Comparison of ENCODE assay signal across 1 cellular context in genomic region chr3:158570999-158571702, GRCh38.
TF ChIP-seq lines count a peak whose summit lies in the region.

Gene MLF1, plus strand, starts transcription at chr3:158571194. Its CDS starts 107 bp downstream, at chr3:158571301.

TF ChIP-seq in HEK293, 187 proteins besides CTCF, POLR2A, EP300 and RAD21 (continued from another document):
- TF ChIP-seq SP3 (tag by site-specific recombination; IDR thresholded peaks at IDR 0.05) (peak; percentile 65), SP7 (tag by site-specific recombination; IDR thresholded peaks at IDR 0.05) (0 out of 2 replicates have a peak, but pooled peaks have one; percentile 52), EGR2 (tag by site-specific recombination; IDR thresholded peaks at IDR 0.05; ENCODE audit: low read depth) (peak; percentile 91), ZBTB10 (tag by site-specific recombination; IDR thresholded peaks at IDR 0.05) (no peak), REPIN1 (tag by site-specific recombination; IDR thresholded peaks at IDR 0.05; ENCODE audit: low read depth) (no peak), ZNF707 (tag by site-specific recombination; IDR thresholded peaks at IDR 0.05) (no peak), ZBTB17 (tag by site-specific recombination; IDR thresholded peaks at IDR 0.05) (0 out of 2 replicates have a peak, but pooled peaks have one; percentile 15), KLF7 (tag by site-specific recombination; IDR thresholded peaks at IDR 0.05; ENCODE audit: borderline replicate concordance) (no peak), ZNF530 (tag by site-specific recombination; IDR thresholded peaks at IDR 0.05; ENCODE audit: low read depth) (no peak), HOXD13 (CRISPR knock-in tag; IDR thresholded peaks at IDR 0.05; ENCODE audit: borderline replicate concordance) (no peak), ZNF248 (tag by site-specific recombination; IDR thresholded peaks at IDR 0.05) (no peak), SP2 (tag by site-specific recombination; IDR thresholded peaks at IDR 0.05) (peak; percentile 71), ZBTB48 (tag by site-specific recombination; IDR thresholded peaks at IDR 0.05) (0 out of 2 replicates have a peak, but pooled peaks have one; percentile 13), GLI4 (tag by site-specific recombination; IDR thresholded peaks at IDR 0.05) (no peak), ZFP41 (tag by site-specific recombination; IDR thresholded peaks at IDR 0.05; ENCODE audit: borderline replicate concordance) (no peak), ZNF341 (tag by site-specific recombination; IDR thresholded peaks at IDR 0.05; ENCODE audit: low read depth) (no peak), ZNF600 (tag by site-specific recombination; IDR thresholded peaks at IDR 0.05) (peak; percentile 55), ZNF596 (tag by site-specific recombination; IDR thresholded peaks at IDR 0.05) (peak; percentile 56; the same call in 1 of the 2 replicates), ZFP37 (tag by site-specific recombination; IDR thresholded peaks at IDR 0.05) (0 out of 2 replicates have a peak, but pooled peaks have one; percentile 72), ZNF169 (tag by site-specific recombination; IDR thresholded peaks at IDR 0.05) (no peak), AEBP2 (tag by site-specific recombination; IDR thresholded peaks at IDR 0.05; ENCODE audit: borderline replicate concordance) (no peak), ZNF2 (tag by site-specific recombination; IDR thresholded peaks at IDR 0.05) (peak; percentile 47; the same call in 1 of the 2 replicates), PRDM1 (tag by site-specific recombination; IDR thresholded peaks at IDR 0.05) (0 out of 2 replicates have a peak, but pooled peaks have one; percentile 16), ZNF768 (tag by site-specific recombination; IDR thresholded peaks at IDR 0.05) (no peak), ZNF335 (tag by site-specific recombination; conservative IDR thresholded peaks at IDR 0.05) (peak; percentile 72), ZNF398 (tag by site-specific recombination; IDR thresholded peaks at IDR 0.05) (peak; percentile 74), KLF10 (tag by site-specific recombination; IDR thresholded peaks at IDR 0.05) (peak; percentile 26; the same call in 1 of the 2 replicates), KLF8 (tag by site-specific recombination; IDR thresholded peaks at IDR 0.05) (no peak)
- TF ChIP-seq, protein P1, sequence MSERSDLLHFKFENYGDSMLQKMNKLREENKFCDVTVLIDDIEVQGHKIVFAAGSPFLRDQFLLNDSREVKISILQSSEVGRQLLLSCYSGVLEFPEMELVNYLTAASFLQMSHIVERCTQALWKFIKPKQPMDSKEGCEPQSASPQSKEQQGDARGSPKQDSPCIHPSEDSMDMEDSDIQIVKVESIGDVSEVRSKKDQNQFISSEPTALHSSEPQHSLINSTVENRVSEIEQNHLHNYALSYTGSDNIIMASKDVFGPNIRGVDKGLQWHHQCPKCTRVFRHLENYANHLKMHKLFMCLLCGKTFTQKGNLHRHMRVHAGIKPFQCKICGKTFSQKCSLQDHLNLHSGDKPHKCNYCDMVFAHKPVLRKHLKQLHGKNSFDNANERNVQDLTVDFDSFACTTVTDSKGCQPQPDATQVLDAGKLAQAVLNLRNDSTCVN (tag by site-specific recombination; optimal IDR thresholded peaks at IDR 0.05), result peak; percentile 41
- TF ChIP-seq, protein P2, sequence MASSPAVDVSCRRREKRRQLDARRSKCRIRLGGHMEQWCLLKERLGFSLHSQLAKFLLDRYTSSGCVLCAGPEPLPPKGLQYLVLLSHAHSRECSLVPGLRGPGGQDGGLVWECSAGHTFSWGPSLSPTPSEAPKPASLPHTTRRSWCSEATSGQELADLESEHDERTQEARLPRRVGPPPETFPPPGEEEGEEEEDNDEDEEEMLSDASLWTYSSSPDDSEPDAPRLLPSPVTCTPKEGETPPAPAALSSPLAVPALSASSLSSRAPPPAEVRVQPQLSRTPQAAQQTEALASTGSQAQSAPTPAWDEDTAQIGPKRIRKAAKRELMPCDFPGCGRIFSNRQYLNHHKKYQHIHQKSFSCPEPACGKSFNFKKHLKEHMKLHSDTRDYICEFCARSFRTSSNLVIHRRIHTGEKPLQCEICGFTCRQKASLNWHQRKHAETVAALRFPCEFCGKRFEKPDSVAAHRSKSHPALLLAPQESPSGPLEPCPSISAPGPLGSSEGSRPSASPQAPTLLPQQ (tag by site-specific recombination; IDR thresholded peaks at IDR 0.05), result 0 out of 2 replicates have a peak, but pooled peaks have one; percentile 13
- TF ChIP-seq, protein P3, sequence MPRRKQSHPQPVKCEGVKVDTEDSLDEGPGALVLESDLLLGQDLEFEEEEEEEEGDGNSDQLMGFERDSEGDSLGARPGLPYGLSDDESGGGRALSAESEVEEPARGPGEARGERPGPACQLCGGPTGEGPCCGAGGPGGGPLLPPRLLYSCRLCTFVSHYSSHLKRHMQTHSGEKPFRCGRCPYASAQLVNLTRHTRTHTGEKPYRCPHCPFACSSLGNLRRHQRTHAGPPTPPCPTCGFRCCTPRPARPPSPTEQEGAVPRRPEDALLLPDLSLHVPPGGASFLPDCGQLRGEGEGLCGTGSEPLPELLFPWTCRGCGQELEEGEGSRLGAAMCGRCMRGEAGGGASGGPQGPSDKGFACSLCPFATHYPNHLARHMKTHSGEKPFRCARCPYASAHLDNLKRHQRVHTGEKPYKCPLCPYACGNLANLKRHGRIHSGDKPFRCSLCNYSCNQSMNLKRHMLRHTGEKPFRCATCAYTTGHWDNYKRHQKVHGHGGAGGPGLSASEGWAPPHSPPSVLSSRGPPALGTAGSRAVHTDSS (tag by site-specific recombination; IDR thresholded peaks at IDR 0.05), result no peak
- TF ChIP-seq, protein P4, sequence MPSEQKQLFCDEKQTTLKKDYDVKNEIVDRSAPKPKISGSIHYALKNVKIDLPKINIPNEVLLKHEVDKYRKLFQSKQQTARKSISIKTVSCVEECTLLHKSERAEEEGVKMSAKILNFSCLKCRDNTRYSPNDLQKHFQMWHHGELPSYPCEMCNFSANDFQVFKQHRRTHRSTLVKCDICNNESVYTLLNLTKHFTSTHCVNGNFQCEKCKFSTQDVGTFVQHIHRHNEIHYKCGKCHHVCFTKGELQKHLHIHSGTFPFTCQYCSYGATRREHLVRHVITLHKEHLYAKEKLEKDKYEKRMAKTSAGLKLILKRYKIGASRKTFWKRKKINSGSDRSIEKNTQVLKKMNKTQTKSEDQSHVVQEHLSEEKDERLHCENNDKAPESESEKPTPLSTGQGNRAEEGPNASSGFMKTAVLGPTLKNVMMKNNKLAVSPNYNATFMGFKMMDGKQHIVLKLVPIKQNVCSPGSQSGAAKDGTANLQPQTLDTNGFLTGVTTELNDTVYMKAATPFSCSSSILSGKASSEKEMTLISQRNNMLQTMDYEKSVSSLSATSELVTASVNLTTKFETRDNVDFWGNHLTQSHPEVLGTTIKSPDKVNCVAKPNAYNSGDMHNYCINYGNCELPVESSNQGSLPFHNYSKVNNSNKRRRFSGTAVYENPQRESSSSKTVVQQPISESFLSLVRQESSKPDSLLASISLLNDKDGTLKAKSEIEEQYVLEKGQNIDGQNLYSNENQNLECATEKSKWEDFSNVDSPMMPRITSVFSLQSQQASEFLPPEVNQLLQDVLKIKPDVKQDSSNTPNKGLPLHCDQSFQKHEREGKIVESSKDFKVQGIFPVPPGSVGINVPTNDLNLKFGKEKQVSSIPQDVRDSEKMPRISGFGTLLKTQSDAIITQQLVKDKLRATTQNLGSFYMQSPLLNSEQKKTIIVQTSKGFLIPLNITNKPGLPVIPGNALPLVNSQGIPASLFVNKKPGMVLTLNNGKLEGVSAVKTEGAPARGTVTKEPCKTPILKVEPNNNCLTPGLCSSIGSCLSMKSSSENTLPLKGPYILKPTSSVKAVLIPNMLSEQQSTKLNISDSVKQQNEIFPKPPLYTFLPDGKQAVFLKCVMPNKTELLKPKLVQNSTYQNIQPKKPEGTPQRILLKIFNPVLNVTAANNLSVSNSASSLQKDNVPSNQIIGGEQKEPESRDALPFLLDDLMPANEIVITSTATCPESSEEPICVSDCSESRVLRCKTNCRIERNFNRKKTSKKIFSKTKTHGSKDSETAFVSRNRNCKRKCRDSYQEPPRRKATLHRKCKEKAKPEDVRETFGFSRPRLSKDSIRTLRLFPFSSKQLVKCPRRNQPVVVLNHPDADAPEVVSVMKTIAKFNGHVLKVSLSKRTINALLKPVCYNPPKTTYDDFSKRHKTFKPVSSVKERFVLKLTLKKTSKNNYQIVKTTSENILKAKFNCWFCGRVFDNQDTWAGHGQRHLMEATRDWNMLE (tag by site-specific recombination; conservative IDR thresholded peaks at IDR 0.05; ENCODE audit: low read depth), result no peak
